8 cellular contexts compared by ENCODE assay signal in genomic region chr10:96043157-96043894, GRCh38. TPM values are rescaled to one million over a fixed set of nuclear protein-coding genes. Genes with fewer than 3 reads are reported as not detected.
DNase-seq lines count a peak whose midpoint lies in the region; ATAC-seq lines count a peak whose summit lies in the region.

Gene CCNJ (plus strand): TSS chr10:96043583. CDS start chr10:96044394, 811 bp downstream.

- H3K9me3 Mint-ChIP-seq in CD4-positive, CD25-positive, alpha-beta regulatory T cell, result peaks cover 0 to 2% (median 0%) of the 10 kb centered on the region in 7 donors
- no peaks in the 10 kb centered on the region for H3K9me3 Mint-ChIP-seq in activated CD8-positive, alpha-beta T cell treated with anti-CD3 and anti-CD28 coated beads, Interleukin-2, amount 10 ng/mL, durations not matched to agents 7 days and 5 days (ENCODE audit: insufficient read depth)

- H3K27ac Mint-ChIP-seq in CD4-positive, CD25-positive, alpha-beta regulatory T cell, result peak within 1 kb of the TSS; percentile 81 to 87 (median 84)
- H3K27ac Mint-ChIP-seq in activated CD8-positive, alpha-beta T cell treated with anti-CD3 and anti-CD28 coated beads, Interleukin-2, amount 10 ng/mL, durations not matched to agents 7 days and 5 days, result peak within 1 kb of the TSS; percentile 81

- no peaks in the 10 kb centered on the region for H3K9me3 ChIP-seq in CD4-positive, CD25-positive, alpha-beta regulatory T cell (ENCODE audit: control insufficient read depth in 2 of 2, low read length in 2 of 2)
- no peaks in the 10 kb centered on the region for H3K9me3 ChIP-seq in effector memory CD4-positive, alpha-beta T cell (ENCODE audit: control insufficient read depth, low read length)

- H3K4me3 ChIP-seq in CD4-positive, CD25-positive, alpha-beta regulatory T cell (ENCODE audit: low read depth, low read length), result peak within 1 kb of the TSS; percentile 71
- H3K4me3 ChIP-seq in effector memory CD4-positive, alpha-beta T cell (ENCODE audit: insufficient read depth, low read depth, low read length, poor library complexity, severe bottlenecking), result peak within 1 kb of the TSS; percentile 89

- peaks cover 12% of the 10 kb centered on the region for H3K36me3 Mint-ChIP-seq in CD4-positive, CD25-positive, alpha-beta regulatory T cell
- H3K36me3 Mint-ChIP-seq in activated CD8-positive, alpha-beta T cell treated with anti-CD3 and anti-CD28 coated beads, Interleukin-2, amount 10 ng/mL, durations not matched to agents 7 days and 5 days (ENCODE audit: low read depth), result peaks cover 30% of the 10 kb centered on the region

- peaks cover 5% of the 10 kb centered on the region for H3K27me3 Mint-ChIP-seq in CD4-positive, CD25-positive, alpha-beta regulatory T cell
- peaks cover 7% of the 10 kb centered on the region for H3K27me3 Mint-ChIP-seq in activated CD8-positive, alpha-beta T cell treated with anti-CD3 and anti-CD28 coated beads, Interleukin-2, amount 10 ng/mL, durations not matched to agents 7 days and 5 days (ENCODE audit: low read depth)

- peaks cover 2% of the 10 kb centered on the region for H3K36me3 ChIP-seq in CD4-positive, CD25-positive, alpha-beta regulatory T cell (ENCODE audit: control insufficient read depth, insufficient read depth, low read length)
- H3K36me3 ChIP-seq in effector memory CD4-positive, alpha-beta T cell (ENCODE audit: control insufficient read depth, insufficient read depth, low read length), result no peaks in the 10 kb centered on the region

- H3K27me3 ChIP-seq in CD4-positive, CD25-positive, alpha-beta regulatory T cell (ENCODE audit: control insufficient read depth, insufficient read depth, low read length), result peaks cover 5% of the 10 kb centered on the region
- H3K27me3 ChIP-seq in effector memory CD4-positive, alpha-beta T cell (replicated peaks; ENCODE audit: control insufficient read depth, insufficient read depth, low read length, poor library complexity, severe bottlenecking), result no peaks in the 10 kb centered on the region

- H3K27ac ChIP-seq in CD4-positive, CD25-positive, alpha-beta regulatory T cell (ENCODE audit: insufficient read depth, low read length, poor library complexity, severe bottlenecking), result peak within 1 kb of the TSS; percentile 50
- H3K27ac ChIP-seq in effector memory CD4-positive, alpha-beta T cell (ENCODE audit: insufficient read depth, low read length, poor library complexity, severe bottlenecking), result peak within 1 kb of the TSS; percentile 72

- H3K4me1 Mint-ChIP-seq in CD4-positive, CD25-positive, alpha-beta regulatory T cell, result peaks cover 18 to 44% (median 37%) of the 10 kb centered on the region in 4 donors
- peaks cover 37% of the 10 kb centered on the region for H3K4me1 Mint-ChIP-seq in activated CD8-positive, alpha-beta T cell treated with anti-CD3 and anti-CD28 coated beads, Interleukin-2, amount 10 ng/mL, durations not matched to agents 7 days and 5 days (ENCODE audit: low read depth)

- CTCF ChIA-PET in activated CD8-positive, alpha-beta T cell treated with anti-CD3 and anti-CD28 coated beads, Interleukin-2, amount 10 ng/mL, durations not matched to agents 7 days and 5 days (lab: Charles Lee), result interaction anchor here (0.8 to 2.4 kb wide), 4 partner anchors 10 to 350 kb away, joined by 3 to 7 read pairs (median 5); partner anchors contain the start of gene TCTN3

- H3K4me3 Mint-ChIP-seq in CD4-positive, CD25-positive, alpha-beta regulatory T cell, result peak within 1 kb of the TSS; percentile 92 to 96 (median 92)
- peak within 1 kb of the TSS; percentile 91 for H3K4me3 Mint-ChIP-seq in activated CD8-positive, alpha-beta T cell treated with anti-CD3 and anti-CD28 coated beads, Interleukin-2, amount 10 ng/mL, durations not matched to agents 7 days and 5 days

- peak; percentile 73 to 88 (median 85) for DNase-seq in CD4-positive, CD25-positive, alpha-beta regulatory T cell
- DNase-seq in NCI-H82 treated with DMSO at 0.1 percent for 48 hours (lab: John Stamatoyannopoulos, UW; ENCODE audit: unreplicated experiment) (peak; percentile 74), medulla oblongata (ENCODE audit: extremely low spot score) (peak; percentile 89)
- DNase-seq in activated CD8-positive, alpha-beta T cell treated with anti-CD3 and anti-CD28 coated beads, Interleukin-2, amount 10 ng/mL, durations not matched to agents 7 days and 5 days, result peak; percentile 86
- DNase-seq in effector memory CD4-positive, alpha-beta T cell, result peak; percentile 61 to 73 (median 71)
- DNase-seq in stimulated activated CD4-positive, alpha-beta T cell treated with anti-CD3 and anti-CD28 coated beads, TNF-alpha, amount 100 ng/mL, for 4 hours (ENCODE audit: low read depth in 3 of 3), result peak; percentile 67 to 72 (median 70)

- peaks cover 23% of the 10 kb centered on the region for H3K4me1 ChIP-seq in CD4-positive, CD25-positive, alpha-beta regulatory T cell (ENCODE audit: control insufficient read depth, insufficient read depth, low read length, poor library complexity, severe bottlenecking)
- H3K4me1 ChIP-seq in effector memory CD4-positive, alpha-beta T cell (ENCODE audit: control insufficient read depth, insufficient read depth, low read length, poor library complexity, severe bottlenecking), result peaks cover 4% of the 10 kb centered on the region

- peak; percentile 86 to 89 for ATAC-seq in CD4-positive, CD25-positive, alpha-beta regulatory T cell (ENCODE audit: low read depth in 2 of 2)
- peak; percentile 87 for ATAC-seq in GM19351 (IDR thresholded peaks at IDR 0.05; ENCODE audit: unreplicated experiment)
- ATAC-seq in HG03469 (IDR thresholded peaks at IDR 0.05; ENCODE audit: unreplicated experiment), result peak; percentile 78
- peak; percentile 94 for ATAC-seq in activated CD8-positive, alpha-beta T cell treated with anti-CD3 and anti-CD28 coated beads, Interleukin-2, amount 10 ng/mL, durations not matched to agents 7 days and 5 days

- POLR2A ChIA-PET in activated CD8-positive, alpha-beta T cell treated with anti-CD3 and anti-CD28 coated beads, Interleukin-2, amount 10 ng/mL, durations not matched to agents 7 days and 5 days (lab: Charles Lee), result interaction anchor here (1.7 to 3.9 kb wide), 2 partner anchors 46 to 87 kb away, joined by 7 to 14 read pairs; partner anchors contain the start of gene ZNF518A

RNA-seq across cellular contexts. Expression of gene CCNJ, which starts in this region (rescaled TPM):
- 4.6 TPM for total RNA-seq in CD4-positive, CD25-positive, alpha-beta regulatory T cell
- 1 to 10 TPM in 3 of 4 donors, under 1 TPM in 1; 0.65 to 1.7 (median 1.3) TPM for polyA plus RNA-seq in CD4-positive, CD25-positive, alpha-beta regulatory T cell
- 1 to 10 TPM; 4.5 to 5.3 TPM for total RNA-seq in activated CD8-positive, alpha-beta T cell treated with anti-CD3 and anti-CD28 coated beads, Interleukin-2, amount 10 ng/mL, durations not matched to agents 7 days and 5 days

Comparison
In these comparisons a context has a peak if more than half of its experiments do, and no peak if none do; other contexts are left out.
1. Peak in every context shown above with its lines: DNase-seq, ATAC-seq, H3K4me3 ChIP-seq and H3K27ac ChIP-seq.